Comparison of ENCODE assay signal across 8 cellular contexts in genomic region chr16:3065069-3065741, GRCh38. TPM values are rescaled to one million over a fixed set of nuclear protein-coding genes. Genes with fewer than 3 reads are reported as not detected.
DNase-seq lines count a peak whose midpoint lies in the region.

Gene IL32, plus strand, starts transcription at chr16:3065640. Its CDS starts 172 bp downstream, at chr16:3065812.

- intact Hi-C loops in activated T-helper 1 cell treated with anti-CD3 and anti-CD28 coated beads, Interleukin-12 subunit alpha, Interleukin-12 subunit beta, Interleukin-2, Interleukin-4 antibody, amounts not matched to agents 30 ng/mL and 10 ng/mL and 1 ng/mL, durations not matched to agents 14 hours and 24 hours and 36 hours (cut with micrococcal nuclease), result no loop called here

- peak within 1 kb of the TSS; percentile 94 for H3K27ac Mint-ChIP-seq in activated T-helper 1 cell treated with anti-CD3 and anti-CD28 coated beads, Interleukin-12 subunit alpha, Interleukin-12 subunit beta, Interleukin-2, Interleukin-4 antibody, amounts not matched to agents 30 ng/mL and 10 ng/mL and 1 ng/mL, durations not matched to agents 14 hours and 24 hours and 36 hours

- peaks cover 7% of the 10 kb centered on the region for H3K9me3 Mint-ChIP-seq in activated T-helper 1 cell treated with anti-CD3 and anti-CD28 coated beads, Interleukin-12 subunit alpha, Interleukin-12 subunit beta, Interleukin-2, Interleukin-4 antibody, amounts not matched to agents 30 ng/mL and 10 ng/mL and 1 ng/mL, durations not matched to agents 14 hours and 24 hours and 36 hours

- peaks cover 48% of the 10 kb centered on the region for H3K36me3 Mint-ChIP-seq in activated T-helper 1 cell treated with anti-CD3 and anti-CD28 coated beads, Interleukin-12 subunit alpha, Interleukin-12 subunit beta, Interleukin-2, Interleukin-4 antibody, amounts not matched to agents 30 ng/mL and 10 ng/mL and 1 ng/mL, durations not matched to agents 14 hours and 24 hours and 36 hours (ENCODE audit: low read depth)

- peaks cover 38 to 53% (median 48%) of the 10 kb centered on the region in 3 donors for H3K4me1 ChIP-seq in skeletal muscle tissue (ENCODE audit: control insufficient read depth in 3 of 3, insufficient read depth in 3 of 3, low read length in 3 of 3)

- peak within 1 kb of the TSS; percentile 24 to 85 (median 84) for H3K4me3 ChIP-seq in skeletal muscle tissue (ENCODE audit: low read length in 3 of 3)

- H3K27me3 Mint-ChIP-seq in activated T-helper 1 cell treated with anti-CD3 and anti-CD28 coated beads, Interleukin-12 subunit alpha, Interleukin-12 subunit beta, Interleukin-2, Interleukin-4 antibody, amounts not matched to agents 30 ng/mL and 10 ng/mL and 1 ng/mL, durations not matched to agents 14 hours and 24 hours and 36 hours (ENCODE audit: insufficient read depth), result peaks cover 2% of the 10 kb centered on the region

- H3K4me3 Mint-ChIP-seq in activated T-helper 1 cell treated with anti-CD3 and anti-CD28 coated beads, Interleukin-12 subunit alpha, Interleukin-12 subunit beta, Interleukin-2, Interleukin-4 antibody, amounts not matched to agents 30 ng/mL and 10 ng/mL and 1 ng/mL, durations not matched to agents 14 hours and 24 hours and 36 hours, result peak within 1 kb of the TSS; percentile 99

- peak; percentile 94 for DNase-seq in AG20443 (ENCODE audit: low spot score)
- peak; percentile 62 for DNase-seq in activated T-helper 1 cell treated with anti-CD3 and anti-CD28 coated beads, Interleukin-12 subunit alpha, Interleukin-12 subunit beta, Interleukin-2, Interleukin-4 antibody, amounts not matched to agents 30 ng/mL and 10 ng/mL and 1 ng/mL, durations not matched to agents 14 hours and 24 hours and 36 hours (ENCODE audit: low spot score)
- DNase-seq in glomerular endothelial cell (ENCODE audit: extremely low read depth, low read depth, low spot score), result no peak
- DNase-seq in DMS79 (lab: John Stamatoyannopoulos, UW), result no peak
- DNase-seq in OCI-M2 (lab: John Stamatoyannopoulos, UW; ENCODE audit: unreplicated experiment), result no peak
- no peak for DNase-seq in GM19240 (ENCODE audit: insufficient read length, low spot score)

- H3K9me3 ChIP-seq in KOPT-K1 (ENCODE audit: insufficient read depth, low read length, poor library complexity, severe bottlenecking) (no peaks in the 10 kb centered on the region), skeletal muscle tissue (ENCODE audit: control insufficient read depth in 3 of 3, low read length in 3 of 3) (no peaks in the 10 kb centered on the region)

- H3K36me3 ChIP-seq in KOPT-K1 (ENCODE audit: insufficient read depth, low read length) (peaks cover 28% of the 10 kb centered on the region), skeletal muscle tissue (ENCODE audit: control insufficient read depth in 3 of 3, insufficient read depth in 3 of 3, low read length in 3 of 3) (peaks cover 0 to 11% (median 7%) of the 10 kb centered on the region in 3 donors)

- peak within 1 kb of the TSS; percentile 57 to 89 (median 73) for H3K9ac ChIP-seq in skeletal muscle tissue (ENCODE audit: low read depth in 1 of 3, low read length in 3 of 3)

- H3K4me1 Mint-ChIP-seq in activated T-helper 1 cell treated with anti-CD3 and anti-CD28 coated beads, Interleukin-12 subunit alpha, Interleukin-12 subunit beta, Interleukin-2, Interleukin-4 antibody, amounts not matched to agents 30 ng/mL and 10 ng/mL and 1 ng/mL, durations not matched to agents 14 hours and 24 hours and 36 hours (ENCODE audit: low read depth), result peaks cover 50% of the 10 kb centered on the region

- H3K27ac ChIP-seq in KOPT-K1 (ENCODE audit: low read depth, low read length, poor library complexity, severe bottlenecking) (peak within 1 kb of the TSS; percentile 76), skeletal muscle tissue (ENCODE audit: low read depth, low read length) (peak within 1 kb of the TSS; percentile 48)

- no peaks in the 10 kb centered on the region for H3K27me3 ChIP-seq in skeletal muscle tissue (ENCODE audit: control insufficient read depth in 3 of 3, insufficient read depth in 3 of 3, low read length in 3 of 3)

RNA-seq across cellular contexts. Expression of gene IL32, which starts in this region (rescaled TPM):
- 993 TPM in 2 replicates for total RNA-seq in activated T-helper 1 cell treated with anti-CD3 and anti-CD28 coated beads, Interleukin-12 subunit alpha, Interleukin-12 subunit beta, Interleukin-2, Interleukin-4 antibody, amounts not matched to agents 30 ng/mL and 10 ng/mL and 1 ng/mL, durations not matched to agents 14 hours and 24 hours and 36 hours
- total RNA-seq in glomerular endothelial cell, result 960 and 1,559 TPM in 2 replicates
- total RNA-seq in skeletal muscle tissue, result 25.1 TPM

Comparison
In these comparisons a context has a peak if more than half of its experiments do, and no peak if none do; other contexts are left out.
1. RNA of gene IL32 (total RNA-seq): 960 to 1,559 TPM in glomerular endothelial cell and 993 TPM in activated T-helper 1 cell treated with anti-CD3 and anti-CD28 coated beads, Interleukin-12 subunit alpha, Interleukin-12 subunit beta, Interleukin-2, Interleukin-4 antibody, amounts not matched to agents 30 ng/mL and 10 ng/mL and 1 ng/mL, durations not matched to agents 14 hours and 24 hours and 36 hours; 25.1 TPM in skeletal muscle tissue (single experiment); every median in the first group is over 10 times any median in the second.
2. DNase-seq: peak in AG20443 (single experiment) and activated T-helper 1 cell treated with anti-CD3 and anti-CD28 coated beads, Interleukin-12 subunit alpha, Interleukin-12 subunit beta, Interleukin-2, Interleukin-4 antibody, amounts not matched to agents 30 ng/mL and 10 ng/mL and 1 ng/mL, durations not matched to agents 14 hours and 24 hours and 36 hours (single experiment); none in glomerular endothelial cell (single experiment), DMS79 (single experiment), OCI-M2 (single experiment) and GM19240 (single experiment).